ENCODE assay signal across 1 cellular context in genomic region chr19:18650468-18651001, GRCh38.
TF ChIP-seq lines count a peak whose summit lies in the region.

No MANE protein-coding gene starts in this region.

TF ChIP-seq in IMR-90, 13 proteins besides CTCF, POLR2A, EP300 and RAD21:
- TF ChIP-seq RFX5 (IDR thresholded peaks at IDR 0.05; ENCODE audit: low read depth, low read length), result no peak
- TF ChIP-seq CHD1 (IDR thresholded peaks at IDR 0.05; ENCODE audit: low read depth, low read length), result peak; percentile 22; the same call in 1 of the 2 replicates
- peak; percentile 90 for TF ChIP-seq MAZ (IDR thresholded peaks at IDR 0.05; ENCODE audit: borderline replicate concordance, low read depth, low read length)
- TF ChIP-seq BHLHE40 (IDR thresholded peaks at IDR 0.05; ENCODE audit: low read depth, low read length), result peak; percentile 80
- peak; percentile 65 for TF ChIP-seq RCOR1 (IDR thresholded peaks at IDR 0.05; ENCODE audit: insufficient replicate concordance, low read length)
- TF ChIP-seq USF2 (IDR thresholded peaks at IDR 0.05; ENCODE audit: low read depth, low read length), result peak; percentile 51; the same call in 1 of the 2 replicates
- TF ChIP-seq FOS (IDR thresholded peaks at IDR 0.05; ENCODE audit: low read depth, low read length), result peak; percentile 93
- TF ChIP-seq ELK1 (IDR thresholded peaks at IDR 0.05; ENCODE audit: borderline replicate concordance, low read depth, low read length), result no peak
- TF ChIP-seq CEBPB (IDR thresholded peaks at IDR 0.05; ENCODE audit: low read depth, low read length), result no peak
- no peak for TF ChIP-seq MAFK (IDR thresholded peaks at IDR 0.05; ENCODE audit: low read depth, low read length)
- peak; percentile 63; the same call in 1 of the 2 replicates for TF ChIP-seq MXI1 (IDR thresholded peaks at IDR 0.05; ENCODE audit: borderline replicate concordance, low read depth, low read length)
